9 cellular contexts compared by ENCODE assay signal in the genomic region with DNA sequence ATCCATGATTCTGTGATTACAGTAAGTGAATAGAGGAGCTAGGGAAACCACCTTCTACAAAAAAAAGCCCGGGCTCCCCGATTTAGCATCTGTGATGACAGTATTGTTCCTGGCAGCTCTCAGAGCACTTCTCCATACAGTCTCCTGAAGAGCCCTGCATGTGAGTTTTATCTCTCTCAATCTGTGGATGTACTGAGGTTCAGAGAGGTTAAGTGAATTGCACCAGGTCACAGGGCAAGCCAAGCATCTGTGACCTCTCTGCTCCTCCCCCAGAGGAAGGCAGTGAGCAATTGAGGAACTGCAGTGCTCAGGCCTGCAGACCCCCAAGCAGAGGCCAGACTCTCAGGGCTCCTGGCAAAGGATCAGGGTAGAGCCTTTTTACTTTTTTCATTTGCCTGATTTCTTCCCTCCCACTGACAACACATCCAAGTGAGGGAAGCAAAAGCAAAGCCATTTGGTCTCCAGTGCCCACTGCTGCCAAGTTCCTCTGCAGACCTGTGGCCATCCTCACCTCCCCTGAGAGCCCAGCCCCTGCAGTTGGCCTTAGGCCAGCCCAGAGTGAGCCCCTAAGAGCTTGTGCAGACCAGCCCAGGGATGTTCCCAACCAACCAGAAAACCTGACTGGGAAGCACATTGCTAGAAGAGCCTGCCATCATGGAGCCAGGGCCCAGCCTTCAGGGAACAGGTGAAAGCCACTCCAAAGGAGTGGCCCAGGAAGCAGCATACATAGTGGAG. TPM values are rescaled to one million over a fixed set of nuclear protein-coding genes. Genes with fewer than 3 reads are reported as not detected.
DNase-seq lines count a peak whose midpoint lies in the region; ATAC-seq and TF ChIP-seq lines count a peak whose summit lies in the region.
"Had no signal": no experiment of that assay in that cellular context is flagged by ENCODE, and none has a peak within 500 bp of the region (broad histone marks: within the 10 kb centered on the region; RNA-seq: fewer than 3 reads in every experiment).

No MANE protein-coding gene starts in this region.

- H3K4me1 ChIP-seq in Caco-2: peaks cover 41% of the 10 kb centered on the region
- peaks cover 29 to 36% of the 10 kb centered on the region in 2 experiments for H3K4me1 ChIP-seq in trophoblast cell (ENCODE audit: control insufficient read depth in 1 of 2, insufficient read depth in 2 of 2, low read length in 2 of 2)

- peaks cover 24% of the 10 kb centered on the region for H3K79me1 ChIP-seq in trophoblast cell (ENCODE audit: low read length)

- H4K91ac ChIP-seq in trophoblast cell (ENCODE audit: low read depth, low read length): no peak overlapping the region

- BruUV-seq in Caco-2 (replicated peaks; lab: Mats Ljungman, UMichigan): no TSS peak

- H3K23ac ChIP-seq in trophoblast cell (ENCODE audit: low read length): no peak overlapping the region

- H3K18ac ChIP-seq in trophoblast cell (ENCODE audit: low read length): peak overlapping the region; percentile 61

- peaks cover 19% of the 10 kb centered on the region for H3K79me2 ChIP-seq in trophoblast cell (ENCODE audit: control insufficient read depth, insufficient read depth, low read length, poor library complexity)

- H2AFZ ChIP-seq in trophoblast cell (ENCODE audit: insufficient read depth, low read length, poor library complexity): no peak overlapping the region

- H3K4me3 ChIP-seq in Caco-2 (ENCODE audit: low read depth, low read length) (no peak overlapping the region), trophoblast cell (ENCODE audit: low read depth, low read length) (no peak overlapping the region)

- intact Hi-C loops in Caco-2 (cut with micrococcal nuclease; ENCODE audit: unreplicated experiment): loop anchor here (2.0 kb wide), 1 partner anchor 35 kb away; no protein-coding TSS in a partner anchor

- H4K12ac ChIP-seq in trophoblast cell (ENCODE audit: low read depth, low read length): no peak overlapping the region

- ATAC-seq in central memory CD8-positive, alpha-beta T cell (replicated peaks; ENCODE audit: extremely low read depth, poor library complexity, severe bottlenecking): no peak
- no peak for ATAC-seq in GM21360 (IDR thresholded peaks at IDR 0.05; ENCODE audit: unreplicated experiment)

- no peaks in the 10 kb centered on the region for H3K9me3 Mint-ChIP-seq in Caco-2 (ENCODE audit: unreplicated experiment)
- no peaks in the 10 kb centered on the region for H3K9me3 Mint-ChIP-seq in central memory CD8-positive, alpha-beta T cell

- WGBS in trophoblast cell (ENCODE audit: extremely low coverage, insufficient coverage, insufficient read length): no CpG with 5 or more reads among the region's 2 CpGs

- DNase-seq in Caco-2 (no peak), trophoblast cell (no peak), GF-D8 (lab: John Stamatoyannopoulos, UW) (no peak), amniotic stem cell (lab: John Stamatoyannopoulos, UW) (no peak), NCI-H2196 (lab: John Stamatoyannopoulos, UW; ENCODE audit: unreplicated experiment) (no peak)
- no peak for DNase-seq in central memory CD8-positive, alpha-beta T cell (ENCODE audit: low spot score in 2 of 2)
- DNase-seq: SW 1271 had no signal

- H2BK12ac ChIP-seq in trophoblast cell (ENCODE audit: low read length): peak overlapping the region; percentile 20

- H3K9me3 ChIP-seq in Caco-2 (no peaks in the 10 kb centered on the region), KOPT-K1 (ENCODE audit: insufficient read depth, low read length, poor library complexity, severe bottlenecking) (no peaks in the 10 kb centered on the region), trophoblast cell (ENCODE audit: insufficient read depth, low read depth, low read length) (no peaks in the 10 kb centered on the region)

- H3K36me3 Mint-ChIP-seq in Caco-2 (ENCODE audit: insufficient read depth, unreplicated experiment): peaks cover 28% of the 10 kb centered on the region
- H3K36me3 Mint-ChIP-seq in central memory CD8-positive, alpha-beta T cell (ENCODE audit: insufficient read depth): peaks cover 20% of the 10 kb centered on the region

- H3K27me3 ChIP-seq in Caco-2 (replicated peaks; ENCODE audit: control insufficient read depth, insufficient read depth, low read length) (no peaks in the 10 kb centered on the region), trophoblast cell (ENCODE audit: insufficient read depth, low read length) (no peaks in the 10 kb centered on the region)

- CTCF ChIA-PET in Caco-2 (lab: Charles Lee): no interaction called here

- H3K14ac ChIP-seq in trophoblast cell (ENCODE audit: low read length): peak overlapping the region; percentile 6

- H3K4me1 Mint-ChIP-seq in Caco-2 (ENCODE audit: low read depth, unreplicated experiment): peaks cover 28% of the 10 kb centered on the region
- H3K4me1 Mint-ChIP-seq in central memory CD8-positive, alpha-beta T cell: peaks cover 78% of the 10 kb centered on the region

- peak overlapping the region; percentile 93 for H3K27ac Mint-ChIP-seq in Caco-2 (ENCODE audit: unreplicated experiment)
- peak overlapping the region; percentile 98 for H3K27ac Mint-ChIP-seq in central memory CD8-positive, alpha-beta T cell (ENCODE audit: low read depth)

- no peak overlapping the region for H3K4me3 Mint-ChIP-seq in Caco-2 (ENCODE audit: unreplicated experiment)
- peak overlapping the region; percentile 89 for H3K4me3 Mint-ChIP-seq in central memory CD8-positive, alpha-beta T cell

- peak overlapping the region; percentile 23 for H3K27ac ChIP-seq in KOPT-K1 (ENCODE audit: low read depth, low read length, poor library complexity, severe bottlenecking)
- no peak overlapping the region for H3K27ac ChIP-seq in trophoblast cell (ENCODE audit: low read depth, low read length)

- no peak for TF ChIP-seq CTCF in Caco-2 (IDR thresholded peaks at IDR 0.05; ENCODE audit: insufficient read depth in 1 of 2, low read depth in 1 of 2, low read length in 1 of 2, severe bottlenecking in 1 of 2, unreplicated experiment in 1 of 2)

- H4K8ac ChIP-seq in trophoblast cell (ENCODE audit: low read depth, low read length): no peak overlapping the region

- no peak overlapping the region for H3K4me2 ChIP-seq in trophoblast cell (ENCODE audit: low read length)

- H3K4ac ChIP-seq in trophoblast cell (ENCODE audit: low read depth, low read length): no peak overlapping the region

- no peak overlapping the region for H2BK5ac ChIP-seq in trophoblast cell (ENCODE audit: low read depth, low read length, poor library complexity)

- H3K9ac ChIP-seq in trophoblast cell (ENCODE audit: low read length): no peak overlapping the region

- peak overlapping the region; percentile 18 for H2BK120ac ChIP-seq in trophoblast cell (ENCODE audit: insufficient read depth, low read length, poor library complexity)

- H3K27me3 Mint-ChIP-seq in Caco-2 (ENCODE audit: insufficient read depth, unreplicated experiment): no peaks in the 10 kb centered on the region
- H3K27me3 Mint-ChIP-seq in central memory CD8-positive, alpha-beta T cell: no peaks in the 10 kb centered on the region

- POLR2A ChIA-PET in Caco-2 (lab: Charles Lee): no interaction called here

- H3K36me3 ChIP-seq in Caco-2 (ENCODE audit: control insufficient read depth, insufficient read depth, low read length) (peaks cover 1% of the 10 kb centered on the region; the same call in 1 of the 2 replicates), KOPT-K1 (ENCODE audit: insufficient read depth, low read length) (no peaks in the 10 kb centered on the region), trophoblast cell (ENCODE audit: control insufficient read depth in 1 of 2, insufficient read depth in 2 of 2, low read length in 2 of 2) (no peaks in the 10 kb centered on the region)

- H2AK5ac ChIP-seq in trophoblast cell (ENCODE audit: low read length): peak overlapping the region; percentile 45

RNA-seq across cellular contexts. Expression of gene PNMA1, which starts 47.6 kb away (rescaled TPM):
- total RNA-seq in Caco-2 (2022): 33.2 and 38.8 TPM in 2 replicates
- 19.1 and 19.3 TPM in 2 replicates for polyA plus RNA-seq in trophoblast cell (2013)
